In the genomic region with DNA sequence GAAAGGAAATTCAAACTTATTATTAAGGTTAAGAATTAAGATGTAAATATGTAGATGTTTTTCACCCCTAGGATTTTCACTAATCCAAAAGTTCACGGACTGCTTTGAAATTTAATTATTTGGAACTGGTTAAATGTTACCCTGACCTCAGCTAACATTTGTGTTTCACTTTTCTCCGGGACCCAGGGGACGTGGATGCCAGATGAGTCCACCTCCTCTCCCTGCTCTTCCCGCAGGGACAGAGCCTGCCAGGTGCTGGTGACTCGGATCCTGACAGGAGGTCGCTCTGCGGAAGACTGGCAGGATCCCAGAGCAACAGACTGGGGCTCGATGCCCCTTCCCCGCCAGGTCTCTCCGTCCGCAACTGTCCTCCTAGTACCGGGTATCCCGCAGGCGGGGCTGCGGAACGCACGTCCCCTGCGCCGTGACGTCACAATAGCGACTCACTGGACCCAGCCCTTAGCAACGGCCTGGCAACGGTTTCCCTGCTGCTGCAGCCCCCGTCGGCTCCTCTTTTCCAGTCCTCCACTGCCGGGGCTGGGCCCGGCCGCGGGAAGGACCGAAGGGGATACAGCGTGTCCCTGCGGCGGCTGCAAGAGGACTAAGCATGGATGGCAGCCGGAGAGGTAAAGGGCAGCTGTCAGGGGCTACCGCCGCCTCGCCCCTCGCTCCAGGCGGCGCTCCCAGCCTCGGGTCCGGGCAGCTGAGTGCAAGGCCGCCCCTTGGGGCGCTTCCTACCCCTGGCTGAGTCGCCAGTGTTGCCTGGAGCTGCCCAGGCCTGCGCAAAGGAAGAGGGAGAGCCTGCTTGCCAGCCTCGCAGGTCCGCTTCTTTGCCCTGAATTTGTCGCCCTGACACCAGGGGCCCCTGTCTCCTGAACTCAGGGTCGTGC, we compare ENCODE assay signal across 1 cellular context.
A peak's percentile ranks its signal among the peaks of the same experiment; 100 is the strongest.
TF ChIP-seq lines count a peak whose summit lies in the region.

A gene with protein sequence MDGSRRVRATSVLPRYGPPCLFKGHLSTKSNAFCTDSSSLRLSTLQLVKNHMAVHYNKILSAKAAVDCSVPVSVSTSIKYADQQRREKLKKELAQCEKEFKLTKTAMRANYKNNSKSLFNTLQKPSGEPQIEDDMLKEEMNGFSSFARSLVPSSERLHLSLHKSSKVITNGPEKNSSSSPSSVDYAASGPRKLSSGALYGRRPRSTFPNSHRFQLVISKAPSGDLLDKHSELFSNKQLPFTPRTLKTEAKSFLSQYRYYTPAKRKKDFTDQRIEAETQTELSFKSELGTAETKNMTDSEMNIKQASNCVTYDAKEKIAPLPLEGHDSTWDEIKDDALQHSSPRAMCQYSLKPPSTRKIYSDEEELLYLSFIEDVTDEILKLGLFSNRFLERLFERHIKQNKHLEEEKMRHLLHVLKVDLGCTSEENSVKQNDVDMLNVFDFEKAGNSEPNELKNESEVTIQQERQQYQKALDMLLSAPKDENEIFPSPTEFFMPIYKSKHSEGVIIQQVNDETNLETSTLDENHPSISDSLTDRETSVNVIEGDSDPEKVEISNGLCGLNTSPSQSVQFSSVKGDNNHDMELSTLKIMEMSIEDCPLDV (plus strand): TSS at position 446 of the 890 bp plus-strand sequence. CDS start 162 bp downstream, at position 608.

TF ChIP-seq in HEK293, 187 proteins besides CTCF, POLR2A, EP300 and RAD21 (continued from another document and continues in another):
- TF ChIP-seq, protein P1, sequence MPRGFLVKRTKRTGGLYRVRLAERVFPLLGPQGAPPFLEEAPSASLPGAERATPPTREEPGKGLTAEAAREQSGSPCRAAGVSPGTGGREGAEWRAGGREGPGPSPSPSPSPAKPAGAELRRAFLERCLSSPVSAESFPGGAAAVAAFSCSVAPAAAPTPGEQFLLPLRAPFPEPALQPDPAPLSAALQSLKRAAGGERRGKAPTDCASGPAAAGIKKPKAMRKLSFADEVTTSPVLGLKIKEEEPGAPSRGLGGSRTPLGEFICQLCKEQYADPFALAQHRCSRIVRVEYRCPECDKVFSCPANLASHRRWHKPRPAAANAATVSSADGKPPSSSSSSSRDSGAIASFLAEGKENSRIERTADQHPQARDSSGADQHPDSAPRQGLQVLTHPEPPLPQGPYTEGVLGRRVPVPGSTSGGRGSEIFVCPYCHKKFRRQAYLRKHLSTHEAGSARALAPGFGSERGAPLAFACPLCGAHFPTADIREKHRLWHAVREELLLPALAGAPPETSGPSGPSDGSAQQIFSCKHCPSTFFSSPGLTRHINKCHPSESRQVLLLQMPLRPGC (tag by site-specific recombination; IDR thresholded peaks at IDR 0.05): no peak
- TF ChIP-seq, protein P2, sequence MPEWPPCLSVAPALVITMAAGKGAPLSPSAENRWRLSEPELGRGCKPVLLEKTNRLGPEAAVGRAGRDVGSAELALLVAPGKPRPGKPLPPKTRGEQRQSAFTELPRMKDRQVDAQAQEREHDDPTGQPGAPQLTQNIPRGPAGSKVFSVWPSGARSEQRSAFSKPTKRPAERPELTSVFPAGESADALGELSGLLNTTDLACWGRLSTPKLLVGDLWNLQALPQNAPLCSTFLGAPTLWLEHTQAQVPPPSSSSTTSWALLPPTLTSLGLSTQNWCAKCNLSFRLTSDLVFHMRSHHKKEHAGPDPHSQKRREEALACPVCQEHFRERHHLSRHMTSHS (tag by site-specific recombination; IDR thresholded peaks at IDR 0.05): no peak
- TF ChIP-seq ZNF837 (tag by site-specific recombination; IDR thresholded peaks at IDR 0.05) (no peak), ZNF473 (tag by site-specific recombination; IDR thresholded peaks at IDR 0.05) (no peak), ZNF335 (tag by site-specific recombination; conservative IDR thresholded peaks at IDR 0.05) (peak; percentile 74), ZNF621 (tag by site-specific recombination; IDR thresholded peaks at IDR 0.05) (no peak), ZXDB (tag by site-specific recombination; IDR thresholded peaks at IDR 0.05) (peak; percentile 63), ZNF560 (tag by site-specific recombination; IDR thresholded peaks at IDR 0.05; ENCODE audit: borderline replicate concordance) (no peak), ZIC2 (tag by site-specific recombination; IDR thresholded peaks at IDR 0.05) (peak; percentile 17; the same call in 1 of the 2 replicates), ZNF2 (tag by site-specific recombination; IDR thresholded peaks at IDR 0.05) (no peak), ZNF670 (tag by site-specific recombination; IDR thresholded peaks at IDR 0.05; ENCODE audit: low read depth) (no peak), KLF8 (tag by site-specific recombination; IDR thresholded peaks at IDR 0.05) (peak; percentile 34; the same call in 1 of the 2 replicates), KLF7 (tag by site-specific recombination; IDR thresholded peaks at IDR 0.05; ENCODE audit: borderline replicate concordance) (no peak), SP7 (tag by site-specific recombination; IDR thresholded peaks at IDR 0.05) (peak; percentile 25; the same call in 1 of the 2 replicates), ZNF394 (tag by site-specific recombination; IDR thresholded peaks at IDR 0.05; ENCODE audit: borderline replicate concordance) (0 out of 2 replicates have a peak, but pooled peaks have one; percentile 29), ZBTB8A (tag by site-specific recombination; IDR thresholded peaks at IDR 0.05) (no peak), ZNF747 (tag by site-specific recombination; IDR thresholded peaks at IDR 0.05) (no peak), SP3 (tag by site-specific recombination; IDR thresholded peaks at IDR 0.05) (peak; percentile 33; the same call in 1 of the 2 replicates), ZBTB48 (tag by site-specific recombination; IDR thresholded peaks at IDR 0.05) (peak; percentile 61), ZNF555 (tag by site-specific recombination; conservative IDR thresholded peaks at IDR 0.05) (no peak), ZNF76 (tag by site-specific recombination; IDR thresholded peaks at IDR 0.05; ENCODE audit: borderline replicate concordance, low read depth) (peak; percentile 31; the same call in 1 of the 2 replicates), ZNF37A (tag by site-specific recombination; IDR thresholded peaks at IDR 0.05) (no peak), IKZF3 (tag by site-specific recombination; IDR thresholded peaks at IDR 0.05) (0 out of 2 replicates have a peak, but pooled peaks have one; percentile 7), ZBTB17 (tag by site-specific recombination; IDR thresholded peaks at IDR 0.05) (peak; percentile 99)
- TF ChIP-seq, protein P3, sequence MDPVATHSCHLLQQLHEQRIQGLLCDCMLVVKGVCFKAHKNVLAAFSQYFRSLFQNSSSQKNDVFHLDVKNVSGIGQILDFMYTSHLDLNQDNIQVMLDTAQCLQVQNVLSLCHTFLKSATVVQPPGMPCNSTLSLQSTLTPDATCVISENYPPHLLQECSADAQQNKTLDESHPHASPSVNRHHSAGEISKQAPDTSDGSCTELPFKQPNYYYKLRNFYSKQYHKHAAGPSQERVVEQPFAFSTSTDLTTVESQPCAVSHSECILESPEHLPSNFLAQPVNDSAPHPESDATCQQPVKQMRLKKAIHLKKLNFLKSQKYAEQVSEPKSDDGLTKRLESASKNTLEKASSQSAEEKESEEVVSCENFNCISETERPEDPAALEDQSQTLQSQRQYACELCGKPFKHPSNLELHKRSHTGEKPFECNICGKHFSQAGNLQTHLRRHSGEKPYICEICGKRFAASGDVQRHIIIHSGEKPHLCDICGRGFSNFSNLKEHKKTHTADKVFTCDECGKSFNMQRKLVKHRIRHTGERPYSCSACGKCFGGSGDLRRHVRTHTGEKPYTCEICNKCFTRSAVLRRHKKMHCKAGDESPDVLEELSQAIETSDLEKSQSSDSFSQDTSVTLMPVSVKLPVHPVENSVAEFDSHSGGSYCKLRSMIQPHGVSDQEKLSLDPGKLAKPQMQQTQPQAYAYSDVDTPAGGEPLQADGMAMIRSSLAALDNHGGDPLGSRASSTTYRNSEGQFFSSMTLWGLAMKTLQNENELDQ (tag by site-specific recombination; IDR thresholded peaks at IDR 0.05; ENCODE audit: low read depth): no peak
- TF ChIP-seq, protein P4, sequence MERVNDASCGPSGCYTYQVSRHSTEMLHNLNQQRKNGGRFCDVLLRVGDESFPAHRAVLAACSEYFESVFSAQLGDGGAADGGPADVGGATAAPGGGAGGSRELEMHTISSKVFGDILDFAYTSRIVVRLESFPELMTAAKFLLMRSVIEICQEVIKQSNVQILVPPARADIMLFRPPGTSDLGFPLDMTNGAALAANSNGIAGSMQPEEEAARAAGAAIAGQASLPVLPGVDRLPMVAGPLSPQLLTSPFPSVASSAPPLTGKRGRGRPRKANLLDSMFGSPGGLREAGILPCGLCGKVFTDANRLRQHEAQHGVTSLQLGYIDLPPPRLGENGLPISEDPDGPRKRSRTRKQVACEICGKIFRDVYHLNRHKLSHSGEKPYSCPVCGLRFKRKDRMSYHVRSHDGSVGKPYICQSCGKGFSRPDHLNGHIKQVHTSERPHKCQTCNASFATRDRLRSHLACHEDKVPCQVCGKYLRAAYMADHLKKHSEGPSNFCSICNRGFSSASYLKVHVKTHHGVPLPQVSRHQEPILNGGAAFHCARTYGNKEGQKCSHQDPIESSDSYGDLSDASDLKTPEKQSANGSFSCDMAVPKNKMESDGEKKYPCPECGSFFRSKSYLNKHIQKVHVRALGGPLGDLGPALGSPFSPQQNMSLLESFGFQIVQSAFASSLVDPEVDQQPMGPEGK (tag by site-specific recombination; IDR thresholded peaks at IDR 0.05): peak; percentile 72
- TF ChIP-seq, protein P5, sequence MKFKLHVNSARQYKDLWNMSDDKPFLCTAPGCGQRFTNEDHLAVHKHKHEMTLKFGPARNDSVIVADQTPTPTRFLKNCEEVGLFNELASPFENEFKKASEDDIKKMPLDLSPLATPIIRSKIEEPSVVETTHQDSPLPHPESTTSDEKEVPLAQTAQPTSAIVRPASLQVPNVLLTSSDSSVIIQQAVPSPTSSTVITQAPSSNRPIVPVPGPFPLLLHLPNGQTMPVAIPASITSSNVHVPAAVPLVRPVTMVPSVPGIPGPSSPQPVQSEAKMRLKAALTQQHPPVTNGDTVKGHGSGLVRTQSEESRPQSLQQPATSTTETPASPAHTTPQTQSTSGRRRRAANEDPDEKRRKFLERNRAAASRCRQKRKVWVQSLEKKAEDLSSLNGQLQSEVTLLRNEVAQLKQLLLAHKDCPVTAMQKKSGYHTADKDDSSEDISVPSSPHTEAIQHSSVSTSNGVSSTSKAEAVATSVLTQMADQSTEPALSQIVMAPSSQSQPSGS (tag by site-specific recombination; IDR thresholded peaks at IDR 0.05; ENCODE audit: low read depth): peak; percentile 92
- TF ChIP-seq, protein P6, sequence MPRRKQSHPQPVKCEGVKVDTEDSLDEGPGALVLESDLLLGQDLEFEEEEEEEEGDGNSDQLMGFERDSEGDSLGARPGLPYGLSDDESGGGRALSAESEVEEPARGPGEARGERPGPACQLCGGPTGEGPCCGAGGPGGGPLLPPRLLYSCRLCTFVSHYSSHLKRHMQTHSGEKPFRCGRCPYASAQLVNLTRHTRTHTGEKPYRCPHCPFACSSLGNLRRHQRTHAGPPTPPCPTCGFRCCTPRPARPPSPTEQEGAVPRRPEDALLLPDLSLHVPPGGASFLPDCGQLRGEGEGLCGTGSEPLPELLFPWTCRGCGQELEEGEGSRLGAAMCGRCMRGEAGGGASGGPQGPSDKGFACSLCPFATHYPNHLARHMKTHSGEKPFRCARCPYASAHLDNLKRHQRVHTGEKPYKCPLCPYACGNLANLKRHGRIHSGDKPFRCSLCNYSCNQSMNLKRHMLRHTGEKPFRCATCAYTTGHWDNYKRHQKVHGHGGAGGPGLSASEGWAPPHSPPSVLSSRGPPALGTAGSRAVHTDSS (tag by site-specific recombination; IDR thresholded peaks at IDR 0.05): no peak
- TF ChIP-seq, protein P7, sequence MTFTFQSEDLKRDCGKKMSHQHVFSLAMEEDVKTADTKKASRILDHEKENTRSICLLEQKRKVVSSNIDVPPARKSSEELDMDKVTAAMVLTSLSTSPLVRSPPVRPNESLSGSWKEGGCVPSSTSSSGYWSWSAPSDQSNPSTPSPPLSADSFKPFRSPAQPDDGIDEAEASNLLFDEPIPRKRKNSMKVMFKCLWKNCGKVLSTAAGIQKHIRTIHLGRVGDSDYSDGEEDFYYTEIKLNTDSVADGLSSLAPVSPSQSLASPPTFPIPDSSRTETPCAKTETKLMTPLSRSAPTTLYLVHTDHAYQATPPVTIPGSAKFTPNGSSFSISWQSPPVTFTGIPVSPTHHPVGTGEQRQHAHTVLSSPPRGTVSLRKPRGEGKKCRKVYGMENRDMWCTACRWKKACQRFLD (tag by site-specific recombination; IDR thresholded peaks at IDR 0.05): no peak
- TF ChIP-seq, protein P8, sequence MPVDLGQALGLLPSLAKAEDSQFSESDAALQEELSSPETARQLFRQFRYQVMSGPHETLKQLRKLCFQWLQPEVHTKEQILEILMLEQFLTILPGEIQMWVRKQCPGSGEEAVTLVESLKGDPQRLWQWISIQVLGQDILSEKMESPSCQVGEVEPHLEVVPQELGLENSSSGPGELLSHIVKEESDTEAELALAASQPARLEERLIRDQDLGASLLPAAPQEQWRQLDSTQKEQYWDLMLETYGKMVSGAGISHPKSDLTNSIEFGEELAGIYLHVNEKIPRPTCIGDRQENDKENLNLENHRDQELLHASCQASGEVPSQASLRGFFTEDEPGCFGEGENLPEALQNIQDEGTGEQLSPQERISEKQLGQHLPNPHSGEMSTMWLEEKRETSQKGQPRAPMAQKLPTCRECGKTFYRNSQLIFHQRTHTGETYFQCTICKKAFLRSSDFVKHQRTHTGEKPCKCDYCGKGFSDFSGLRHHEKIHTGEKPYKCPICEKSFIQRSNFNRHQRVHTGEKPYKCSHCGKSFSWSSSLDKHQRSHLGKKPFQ (tag by site-specific recombination; IDR thresholded peaks at IDR 0.05): no peak
- TF ChIP-seq, protein P9, sequence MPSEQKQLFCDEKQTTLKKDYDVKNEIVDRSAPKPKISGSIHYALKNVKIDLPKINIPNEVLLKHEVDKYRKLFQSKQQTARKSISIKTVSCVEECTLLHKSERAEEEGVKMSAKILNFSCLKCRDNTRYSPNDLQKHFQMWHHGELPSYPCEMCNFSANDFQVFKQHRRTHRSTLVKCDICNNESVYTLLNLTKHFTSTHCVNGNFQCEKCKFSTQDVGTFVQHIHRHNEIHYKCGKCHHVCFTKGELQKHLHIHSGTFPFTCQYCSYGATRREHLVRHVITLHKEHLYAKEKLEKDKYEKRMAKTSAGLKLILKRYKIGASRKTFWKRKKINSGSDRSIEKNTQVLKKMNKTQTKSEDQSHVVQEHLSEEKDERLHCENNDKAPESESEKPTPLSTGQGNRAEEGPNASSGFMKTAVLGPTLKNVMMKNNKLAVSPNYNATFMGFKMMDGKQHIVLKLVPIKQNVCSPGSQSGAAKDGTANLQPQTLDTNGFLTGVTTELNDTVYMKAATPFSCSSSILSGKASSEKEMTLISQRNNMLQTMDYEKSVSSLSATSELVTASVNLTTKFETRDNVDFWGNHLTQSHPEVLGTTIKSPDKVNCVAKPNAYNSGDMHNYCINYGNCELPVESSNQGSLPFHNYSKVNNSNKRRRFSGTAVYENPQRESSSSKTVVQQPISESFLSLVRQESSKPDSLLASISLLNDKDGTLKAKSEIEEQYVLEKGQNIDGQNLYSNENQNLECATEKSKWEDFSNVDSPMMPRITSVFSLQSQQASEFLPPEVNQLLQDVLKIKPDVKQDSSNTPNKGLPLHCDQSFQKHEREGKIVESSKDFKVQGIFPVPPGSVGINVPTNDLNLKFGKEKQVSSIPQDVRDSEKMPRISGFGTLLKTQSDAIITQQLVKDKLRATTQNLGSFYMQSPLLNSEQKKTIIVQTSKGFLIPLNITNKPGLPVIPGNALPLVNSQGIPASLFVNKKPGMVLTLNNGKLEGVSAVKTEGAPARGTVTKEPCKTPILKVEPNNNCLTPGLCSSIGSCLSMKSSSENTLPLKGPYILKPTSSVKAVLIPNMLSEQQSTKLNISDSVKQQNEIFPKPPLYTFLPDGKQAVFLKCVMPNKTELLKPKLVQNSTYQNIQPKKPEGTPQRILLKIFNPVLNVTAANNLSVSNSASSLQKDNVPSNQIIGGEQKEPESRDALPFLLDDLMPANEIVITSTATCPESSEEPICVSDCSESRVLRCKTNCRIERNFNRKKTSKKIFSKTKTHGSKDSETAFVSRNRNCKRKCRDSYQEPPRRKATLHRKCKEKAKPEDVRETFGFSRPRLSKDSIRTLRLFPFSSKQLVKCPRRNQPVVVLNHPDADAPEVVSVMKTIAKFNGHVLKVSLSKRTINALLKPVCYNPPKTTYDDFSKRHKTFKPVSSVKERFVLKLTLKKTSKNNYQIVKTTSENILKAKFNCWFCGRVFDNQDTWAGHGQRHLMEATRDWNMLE (tag by site-specific recombination; conservative IDR thresholded peaks at IDR 0.05; ENCODE audit: low read depth): no peak
